In genomic region chrX:9845574-9845948, GRCh38 we compare ENCODE assay signal across 27 cellular contexts. TPM values are rescaled to one million over a fixed set of nuclear protein-coding genes. Genes with fewer than 3 reads are reported as not detected.
DNase-seq lines count a peak whose midpoint lies in the region; ATAC-seq, FAIRE-seq and TF ChIP-seq lines count a peak whose summit lies in the region.
"Had no signal": no experiment of that assay in that cellular context is flagged by ENCODE, and none has a peak within 500 bp of the region (broad histone marks: within the 10 kb centered on the region; RNA-seq: fewer than 3 reads in every experiment).

No MANE protein-coding gene starts in this region.

- H3K27ac Mint-ChIP-seq in natural killer cell treated with Interleukin-12 subunit alpha and Interleukin-12 subunit beta and Interleukin-15 and Interleukin-18, amount 100 ng/mL, for 72 hours: no peak overlapping the region
- H3K27ac Mint-ChIP-seq: activated CD4-positive, alpha-beta memory T cell treated with anti-CD3 and anti-CD28 coated beads, Interleukin-2, amount 10 ng/mL, durations not matched to agents 7 days and 5 days; activated T-helper 17 cell treated with anti-CD3 and anti-CD28 coated beads, Interleukin-2, amount 50 U/mL, for 72 hours; naive thymus-derived CD8-positive, alpha-beta T cell had no signal

- no peaks in the 10 kb centered on the region for H3K79me2 ChIP-seq in HepG2 (ENCODE audit: insufficient read depth, low read length)
- H3K79me2 ChIP-seq in smooth muscle cell (ENCODE audit: low read depth): no peaks in the 10 kb centered on the region
- H3K79me2 ChIP-seq: parathyroid adenoma had no signal

- peak; percentile 96 for ATAC-seq in HepG2
- no peak for ATAC-seq in natural killer cell treated with Interleukin-12 subunit alpha and Interleukin-12 subunit beta and Interleukin-15 and Interleukin-18, amount 100 ng/mL, for 72 hours
- ATAC-seq: activated T-helper 17 cell treated with anti-CD3 and anti-CD28 coated beads, Interleukin-2, amount 50 U/mL, for 72 hours; naive thymus-derived CD8-positive, alpha-beta T cell had no signal

- no peak for TF ChIP-seq POLR2A in HepG2 (IDR thresholded peaks at IDR 0.05; ENCODE audit: insufficient read depth in 1 of 2, low read depth in 2 of 2, low read length in 2 of 2)

- H3K27ac ChIP-seq in HepG2 (ENCODE audit: extremely low read length, insufficient read depth, low read length) (peak overlapping the region; percentile 53), smooth muscle cell (ENCODE audit: low read depth) (peak overlapping the region; percentile 27)
- H3K27ac ChIP-seq: 22Rv1, esophagus squamous epithelium, GM23248, parathyroid adenoma, vagina had no signal

- TF ChIP-seq RAD21 in HepG2 (CRISPR knock-in tag; IDR thresholded peaks at IDR 0.05): no peak

- FAIRE-seq in HepG2 (lab: Jason Lieb, UNC): peak; percentile 63
- FAIRE-seq: GM12892, islet of Langerhans had no signal

- TF ChIP-seq EP300 in HepG2 (IDR thresholded peaks at IDR 0.05; ENCODE audit: low read depth in 2 of 2, low read length in 2 of 2) (no peak), HepG2 (CRISPR knock-in tag; IDR thresholded peaks at IDR 0.05; ENCODE audit: borderline replicate concordance) (no peak)

- in situ Hi-C loops in HepG2 (cut with HindIII; ENCODE audit: extremely low pct_ligation_motif_present, low pct_unique_long_range_greater_than_20kb): no loop called here

- H3K4me3 ChIP-seq in choroid plexus epithelial cell (ENCODE audit: low read depth, low read length) (no peak overlapping the region), HepG2 (replicated peaks in 1 of 3; ENCODE audit: insufficient read depth in 1 of 3, low read depth in 2 of 3, low read length in 3 of 3) (peak overlapping the region; percentile 27 to 34 (median 33); a peak in 4 of 6 replicates), smooth muscle cell (no peak overlapping the region)
- H3K4me3 ChIP-seq: esophagus squamous epithelium, GM23248, MG63, vagina had no signal

- peaks cover 0 to 2% of the 10 kb centered on the region in 2 donors for H3K4me1 Mint-ChIP-seq in natural killer cell treated with Interleukin-12 subunit alpha and Interleukin-12 subunit beta and Interleukin-15 and Interleukin-18, amount 100 ng/mL, for 72 hours (ENCODE audit: low read depth in 2 of 2)
- H3K4me1 Mint-ChIP-seq: activated CD4-positive, alpha-beta memory T cell treated with anti-CD3 and anti-CD28 coated beads, Interleukin-2, amount 10 ng/mL, durations not matched to agents 7 days and 5 days; activated T-helper 17 cell treated with anti-CD3 and anti-CD28 coated beads, Interleukin-2, amount 50 U/mL, for 72 hours had no signal

- H3K27me3 ChIP-seq in HepG2 (ENCODE audit: control insufficient read depth in 1 of 2, insufficient read depth in 2 of 2, low read length in 2 of 2) (no peaks in the 10 kb centered on the region), smooth muscle cell (ENCODE audit: low read depth) (no peaks in the 10 kb centered on the region)
- H3K27me3 ChIP-seq: esophagus squamous epithelium, MG63, vagina had no signal

- WGBS in HepG2 (ENCODE audit: low lambda C conversion rate): 2% methylated on average over 6 of the region's 6 CpGs
- 56% methylated on average over 6 of the region's 6 CpGs for WGBS in smooth muscle cell (ENCODE audit: low lambda C conversion rate)

- no peaks in the 10 kb centered on the region for H3K9me3 ChIP-seq in HepG2 (ENCODE audit: low read length)
- no peaks in the 10 kb centered on the region for H3K9me3 ChIP-seq in smooth muscle cell (replicated peaks; ENCODE audit: low read depth)
- H3K9me3 ChIP-seq: esophagus squamous epithelium, MG63, vagina had no signal

- intact Hi-C loops in HepG2 (cut with micrococcal nuclease; ENCODE audit: unreplicated experiment): loop anchor here (2.0 to 5.0 kb wide), 2 partner anchors 23 to 58 kb away; partner anchors contain the start of gene SHROOM2

- H4K20me1 ChIP-seq in HepG2 (ENCODE audit: insufficient read depth, low read length) (no peaks in the 10 kb centered on the region), smooth muscle cell (ENCODE audit: low read depth) (no peaks in the 10 kb centered on the region)

- POLR2A ChIA-PET in HepG2 (lab: Yijun Ruan, JAX): interaction anchor here (1.1 to 3.0 kb wide), 4 partner anchors 21 to 59 kb away, joined by 4 to 15 read pairs (median 5); partner anchors contain the start of gene SHROOM2

- no peaks in the 10 kb centered on the region for H3K36me3 Mint-ChIP-seq in natural killer cell treated with Interleukin-12 subunit alpha and Interleukin-12 subunit beta and Interleukin-15 and Interleukin-18, amount 100 ng/mL, for 72 hours
- H3K36me3 Mint-ChIP-seq: naive thymus-derived CD8-positive, alpha-beta T cell had no signal

- H3F3A ChIP-seq in smooth muscle cell (ENCODE audit: low read depth): no peaks in the 10 kb centered on the region

- H3K4me3 Mint-ChIP-seq in natural killer cell treated with Interleukin-12 subunit alpha and Interleukin-12 subunit beta and Interleukin-15 and Interleukin-18, amount 100 ng/mL, for 72 hours: no peak overlapping the region
- H3K4me3 Mint-ChIP-seq: activated CD4-positive, alpha-beta memory T cell treated with anti-CD3 and anti-CD28 coated beads, Interleukin-2, amount 10 ng/mL, durations not matched to agents 7 days and 5 days; activated T-helper 17 cell treated with anti-CD3 and anti-CD28 coated beads, Interleukin-2, amount 50 U/mL, for 72 hours; naive thymus-derived CD8-positive, alpha-beta T cell had no signal

- CTCF ChIA-PET in HepG2 (lab: Yijun Ruan, JAX; ENCODE audit: low intra/inter-chr PET ratio, low total read pairs): no interaction called here

- H2AFZ ChIP-seq in HepG2 (ENCODE audit: low read length): no peak overlapping the region
- H2AFZ ChIP-seq in smooth muscle cell (ENCODE audit: low read depth): no peak overlapping the region
- H2AFZ ChIP-seq: GM23248, parathyroid adenoma had no signal

- H3K9me3 Mint-ChIP-seq in natural killer cell treated with Interleukin-12 subunit alpha and Interleukin-12 subunit beta and Interleukin-15 and Interleukin-18, amount 100 ng/mL, for 72 hours: no peaks in the 10 kb centered on the region
- H3K9me3 Mint-ChIP-seq: activated CD4-positive, alpha-beta memory T cell treated with anti-CD3 and anti-CD28 coated beads, Interleukin-2, amount 10 ng/mL, durations not matched to agents 7 days and 5 days; activated T-helper 17 cell treated with anti-CD3 and anti-CD28 coated beads, Interleukin-2, amount 50 U/mL, for 72 hours had no signal

- H3K4me2 ChIP-seq in HepG2 (ENCODE audit: low read depth, low read length): peak overlapping the region; percentile 58
- H3K4me2 ChIP-seq in smooth muscle cell: no peak overlapping the region

- peaks cover 41% of the 10 kb centered on the region for H3K4me1 ChIP-seq in HepG2 (ENCODE audit: insufficient read depth, low read length)
- H3K4me1 ChIP-seq in smooth muscle cell (ENCODE audit: low read depth): peaks cover 12% of the 10 kb centered on the region
- H3K4me1 ChIP-seq: esophagus squamous epithelium, parathyroid adenoma, vagina had no signal

- peak; percentile 21 for DNase-seq in NCI-H748 (lab: John Stamatoyannopoulos, UW; ENCODE audit: unreplicated experiment)
- no peak for DNase-seq in NCI-H748 treated with DMSO at 0.1 percent for 48 hours (lab: John Stamatoyannopoulos, UW)
- DNase-seq in choroid plexus epithelial cell (ENCODE audit: low read depth): peak; percentile 88
- DNase-seq in HepG2 (ENCODE audit: low spot score): peak; percentile 80
- DNase-seq in smooth muscle cell (lab: John Stamatoyannopoulos, UW; ENCODE audit: unreplicated experiment): no peak
- no peak for DNase-seq in natural killer cell treated with Interleukin-12 subunit alpha and Interleukin-12 subunit beta and Interleukin-15 and Interleukin-18, amount 100 ng/mL, for 72 hours (ENCODE audit: low spot score)
- DNase-seq in DMS53 treated with DMSO at 0.1 percent for 48 hours (lab: John Stamatoyannopoulos, UW; ENCODE audit: unreplicated experiment): no peak
- no peak for DNase-seq in NCI-H1092 treated with DMSO at 0.1 percent for 48 hours (lab: John Stamatoyannopoulos, UW)
- DNase-seq: activated CD4-positive, alpha-beta memory T cell treated with anti-CD3 and anti-CD28 coated beads, Interleukin-2, amount 10 ng/mL, durations not matched to agents 7 days and 5 days; activated CD4-positive, alpha-beta T cell treated with anti-CD3 and anti-CD28 coated beads for 1 hour; activated naive CD4-positive, alpha-beta T cell treated with anti-CD3 and anti-CD28 coated beads, Interleukin-2, amount 50 U/mL, for 16 hours; esophagus squamous epithelium; GM23248; MG63; naive thymus-derived CD8-positive, alpha-beta T cell; NCI-H146; NCI-H446; right cardiac atrium; stimulated activated CD4-positive, alpha-beta T cell treated with anti-CD3 and anti-CD28 coated beads, Interleukin-15, amount 100 ng/mL, for 24 hours; stimulated activated naive CD4-positive, alpha-beta T cell treated with Interleukin-2 at 50 U/mL for 16 hours; T-helper 1 cell had no signal

- TF ChIP-seq CTCF in choroid plexus epithelial cell (conservative IDR thresholded peaks at IDR 0.05; ENCODE audit: low read depth, low read length) (no peak), HepG2 (CRISPR knock-in tag; IDR thresholded peaks at IDR 0.05) (no peak), smooth muscle cell (IDR thresholded peaks at IDR 0.05; ENCODE audit: borderline replicate concordance, insufficient read depth, poor library complexity, severe bottlenecking) (no peak)

- no peaks in the 10 kb centered on the region for H3K36me3 ChIP-seq in HepG2 (replicated peaks in 1 of 2; ENCODE audit: control insufficient read depth in 1 of 2, insufficient read depth in 2 of 2, low read length in 2 of 2)
- H3K36me3 ChIP-seq in smooth muscle cell (ENCODE audit: low read depth): no peaks in the 10 kb centered on the region
- H3K36me3 ChIP-seq: esophagus squamous epithelium, MG63, vagina had no signal

- BruUV-seq in HepG2 (replicated peaks; lab: Mats Ljungman, UMichigan): no TSS peak

- peaks cover 5 to 12% of the 10 kb centered on the region in 2 donors for H3K27me3 Mint-ChIP-seq in natural killer cell treated with Interleukin-12 subunit alpha and Interleukin-12 subunit beta and Interleukin-15 and Interleukin-18, amount 100 ng/mL, for 72 hours

- H3K9ac ChIP-seq in HepG2 (ENCODE audit: insufficient read depth, low read depth, low read length) (peak overlapping the region; percentile 34; the same call in 1 of the 2 replicates), smooth muscle cell (ENCODE audit: low read depth) (no peak overlapping the region)
- H3K9ac ChIP-seq: GM23248, parathyroid adenoma had no signal

RNA-seq across cellular contexts. Expression of gene SHROOM2, which starts 59.3 kb away (rescaled TPM):
- total RNA-seq in HepG2 (2016; rRNA removed; fragmentation: Illumina TruSeq; extraction: Trizol) (1.3 and 1.4 TPM in 2 replicates), smooth muscle cell (6.7 and 8.9 TPM in 2 replicates)
- total RNA-seq in HepG2 (2016; cell fraction: cytosol; rRNA removed; fragmentation: Illumina TruSeq; extraction: Trizol; ENCODE audit: low read depth): 0.62 and 0.71 TPM in 2 replicates
- total RNA-seq in HepG2 (2016; cell fraction: insoluble cytoplasmic fraction; rRNA removed; fragmentation: Illumina TruSeq; extraction: Trizol): 1.2 and 1.3 TPM in 2 replicates
- 0.68 and 0.90 TPM in 2 replicates for total RNA-seq in HepG2 (2016; cell fraction: membrane; rRNA removed; fragmentation: Illumina TruSeq; extraction: Trizol)
- 1.8 and 2.1 TPM in 2 replicates for total RNA-seq in HepG2 (2016; cell fraction: nucleus; rRNA removed; fragmentation: Illumina TruSeq; extraction: Trizol)
- polyA plus RNA-seq in HepG2 (2011; rRNA removed) (0.92 and 0.97 TPM in 2 replicates), smooth muscle cell (4.4 and 5.5 TPM in 2 replicates)
- 0.56 and 0.71 TPM in 2 replicates for polyA plus RNA-seq in HepG2 (2011; cell fraction: cytosol; rRNA removed)
- 2.5 TPM in 2 replicates for polyA plus RNA-seq in HepG2 (2011; cell fraction: nucleus; rRNA removed)
- 2.4 and 2.5 TPM in 2 replicates for polyA plus RNA-seq in HepG2 (2012)
- 0.08 TPM in 2 replicates for polyA plus RNA-seq in HepG2 (2016; cell fraction: cytosol; fragmentation: Illumina TruSeq; extraction: Trizol; ENCODE audit: low read depth)
- 1.2 and 1.3 TPM in 2 replicates for polyA plus RNA-seq in HepG2 (2016; cell fraction: insoluble cytoplasmic fraction; fragmentation: Illumina TruSeq; extraction: Trizol; ENCODE audit: low read depth)
- 0.15 and 0.20 TPM in 2 replicates for polyA plus RNA-seq in HepG2 (2016; cell fraction: membrane; fragmentation: Illumina TruSeq; extraction: Trizol; ENCODE audit: low read depth)
- polyA plus RNA-seq in HepG2 (2016; cell fraction: nucleus; fragmentation: Illumina TruSeq; extraction: Trizol; ENCODE audit: insufficient read depth, low read depth): 1.9 and 2.3 TPM in 2 replicates
- 2.5 TPM in 1 of 2 replicates, not detected in the other for polyA minus RNA-seq in HepG2 (2011; rRNA and poly(A)+ RNA removed; ENCODE audit: low replicate concordance)
- polyA minus RNA-seq in HepG2 (2011; cell fraction: cytosol; rRNA and poly(A)+ RNA removed): 1.7 and 1.8 TPM in 2 replicates
- polyA minus RNA-seq in HepG2 (2011; cell fraction: nucleus; rRNA and poly(A)+ RNA removed): 3.1 and 3.2 TPM in 2 replicates
- under 1 TPM in 1 of 2 donors, not detected in 1; 0.08 TPM for total RNA-seq in natural killer cell treated with Interleukin-12 subunit alpha and Interleukin-12 subunit beta and Interleukin-15 and Interleukin-18, amount 100 ng/mL, for 72 hours
- total RNA-seq: activated CD4-positive, alpha-beta memory T cell treated with anti-CD3 and anti-CD28 coated beads, Interleukin-2, amount 10 ng/mL, durations not matched to agents 7 days and 5 days; activated T-helper 17 cell treated with anti-CD3 and anti-CD28 coated beads, Interleukin-2, amount 50 U/mL, for 72 hours; naive thymus-derived CD8-positive, alpha-beta T cell had no signal
- polyA plus RNA-seq: naive thymus-derived CD8-positive, alpha-beta T cell had no signal

Comparison
In these comparisons a context has a peak if more than half of its experiments do, and no peak if none do; other contexts are left out.
1. DNase-seq: peak in NCI-H748 (single experiment), choroid plexus epithelial cell (single experiment) and HepG2 (single experiment); none in NCI-H748 treated with DMSO at 0.1 percent for 48 hours (single experiment), smooth muscle cell (single experiment), natural killer cell treated with Interleukin-12 subunit alpha and Interleukin-12 subunit beta and Interleukin-15 and Interleukin-18, amount 100 ng/mL, for 72 hours (single experiment), DMS53 treated with DMSO at 0.1 percent for 48 hours (single experiment) and NCI-H1092 treated with DMSO at 0.1 percent for 48 hours (single experiment).
2. H3K4me3 ChIP-seq: peak in HepG2 (3 of 3); none in choroid plexus epithelial cell (single experiment) and smooth muscle cell (single experiment).